ENCODE assay signal across 25 cellular contexts in genomic region chr3:30941342-30941741, GRCh38. TPM values are rescaled to one million over a fixed set of nuclear protein-coding genes. Genes with fewer than 3 reads are reported as not detected.
"Had no signal": no experiment of that assay in that cellular context is flagged by ENCODE, and none has a peak within 500 bp of the region (broad histone marks: within the 10 kb centered on the region; RNA-seq: fewer than 3 reads in every experiment).

No MANE protein-coding gene starts in this region.

- H3K4me3 Mint-ChIP-seq: nephron; stimulated activated naive B cell treated with anti-CD40 and anti-IgM and Interleukin-4, amounts not matched to agents 10 μg/mL and 1 μg/mL and 100 μg/mL, for 72 hours had no signal

- H3K9me3 Mint-ChIP-seq: stimulated activated naive B cell treated with anti-CD40 and anti-IgM and Interleukin-4, amounts not matched to agents 10 μg/mL and 1 μg/mL and 100 μg/mL, for 72 hours had no signal

- H3K27me3 Mint-ChIP-seq: stimulated activated naive B cell treated with anti-CD40 and anti-IgM and Interleukin-4, amounts not matched to agents 10 μg/mL and 1 μg/mL and 100 μg/mL, for 72 hours had no signal

- H3K36me3 ChIP-seq: heart left ventricle, neutrophil, stomach, thoracic aorta, transverse colon had no signal

- H3K4me1 ChIP-seq: heart left ventricle, stomach, transverse colon had no signal

- H3K4me3 ChIP-seq: coronary artery, heart left ventricle, lung, stomach, thoracic aorta, transverse colon had no signal

- H3K9me3 ChIP-seq: neutrophil, stomach, thoracic aorta, transverse colon had no signal

- ATAC-seq: esophagus mucosa; heart left ventricle; left colon; left ventricle myocardium superior; sciatic nerve; stimulated activated naive B cell treated with anti-CD40 and anti-IgM and Interleukin-4, amounts not matched to agents 10 μg/mL and 1 μg/mL and 100 μg/mL, for 72 hours had no signal

- H3K27ac Mint-ChIP-seq: stimulated activated naive B cell treated with anti-CD40 and anti-IgM and Interleukin-4, amounts not matched to agents 10 μg/mL and 1 μg/mL and 100 μg/mL, for 72 hours had no signal

- H3K27me3 ChIP-seq: heart left ventricle, neutrophil, stomach, transverse colon had no signal

- H3K36me3 Mint-ChIP-seq: stimulated activated naive B cell treated with anti-CD40 and anti-IgM and Interleukin-4, amounts not matched to agents 10 μg/mL and 1 μg/mL and 100 μg/mL, for 72 hours had no signal

- H3K4me1 Mint-ChIP-seq: stimulated activated naive B cell treated with anti-CD40 and anti-IgM and Interleukin-4, amounts not matched to agents 10 μg/mL and 1 μg/mL and 100 μg/mL, for 72 hours had no signal

- H3K27ac ChIP-seq: coronary artery, heart left ventricle, neutrophil, stomach, thoracic aorta, transverse colon had no signal

- DNase-seq: effector memory CD4-positive, alpha-beta T cell; heart left ventricle; hippocampal formation; left colon; left ventricle myocardium superior; mesenchymal stem cell; midbrain; posterior cingulate gyrus; stimulated activated CD4-positive, alpha-beta T cell treated with anti-CD3 and anti-CD28 coated beads, Interleukin-2, amount 100 ng/mL, for 24 hours; stimulated activated CD4-positive, alpha-beta T cell treated with anti-CD3 and anti-CD28 coated beads, Interleukin-4, amount 100 ng/mL, for 4 hours; stimulated activated naive B cell treated with anti-CD40 and anti-IgM and Interleukin-4, amounts not matched to agents 10 μg/mL and 1 μg/mL and 100 μg/mL, for 72 hours; stomach; substantia nigra; transverse colon had no signal

RNA-seq across cellular contexts. Expression of gene GADL1, which starts 46.9 kb away (rescaled TPM):
- total RNA-seq: esophagus mucosa, kidney epithelial cell, left colon, left ventricle myocardium superior, osteoblast, pulmonary artery endothelial cell, transverse colon had no signal
- polyA plus RNA-seq: urinary bladder had no signal
